1 cellular context compared by ENCODE assay signal in genomic region chr2:12587228-12587627, GRCh38.
TF ChIP-seq lines count a peak whose summit lies in the region.

No MANE protein-coding gene starts in this region.

TF ChIP-seq in GM12878, 131 proteins besides CTCF, POLR2A, EP300 and RAD21 (continued from another document):
- no peak for TF ChIP-seq PRDM15 (CRISPR knock-in tag; IDR thresholded peaks at IDR 0.05)
- TF ChIP-seq JUND (IDR thresholded peaks at IDR 0.05; ENCODE audit: low read depth, low read length), result no peak
- TF ChIP-seq ZNF274 (IDR thresholded peaks at IDR 0.05; ENCODE audit: insufficient read depth, insufficient read length), result no peak
- TF ChIP-seq, protein P1, sequence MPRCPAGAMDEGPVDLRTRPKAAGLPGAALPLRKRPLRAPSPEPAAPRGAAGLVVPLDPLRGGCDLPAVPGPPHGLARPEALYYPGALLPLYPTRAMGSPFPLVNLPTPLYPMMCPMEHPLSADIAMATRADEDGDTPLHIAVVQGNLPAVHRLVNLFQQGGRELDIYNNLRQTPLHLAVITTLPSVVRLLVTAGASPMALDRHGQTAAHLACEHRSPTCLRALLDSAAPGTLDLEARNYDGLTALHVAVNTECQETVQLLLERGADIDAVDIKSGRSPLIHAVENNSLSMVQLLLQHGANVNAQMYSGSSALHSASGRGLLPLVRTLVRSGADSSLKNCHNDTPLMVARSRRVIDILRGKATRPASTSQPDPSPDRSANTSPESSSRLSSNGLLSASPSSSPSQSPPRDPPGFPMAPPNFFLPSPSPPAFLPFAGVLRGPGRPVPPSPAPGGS (IDR thresholded peaks at IDR 0.05; ENCODE audit: borderline replicate concordance, insufficient read depth, low read depth, low read length, poor library complexity, severe bottlenecking), result no peak
- TF ChIP-seq STAT3 (IDR thresholded peaks at IDR 0.05; ENCODE audit: low read depth, low read length), result no peak
